1 cellular context compared by ENCODE assay signal in the genomic region with DNA sequence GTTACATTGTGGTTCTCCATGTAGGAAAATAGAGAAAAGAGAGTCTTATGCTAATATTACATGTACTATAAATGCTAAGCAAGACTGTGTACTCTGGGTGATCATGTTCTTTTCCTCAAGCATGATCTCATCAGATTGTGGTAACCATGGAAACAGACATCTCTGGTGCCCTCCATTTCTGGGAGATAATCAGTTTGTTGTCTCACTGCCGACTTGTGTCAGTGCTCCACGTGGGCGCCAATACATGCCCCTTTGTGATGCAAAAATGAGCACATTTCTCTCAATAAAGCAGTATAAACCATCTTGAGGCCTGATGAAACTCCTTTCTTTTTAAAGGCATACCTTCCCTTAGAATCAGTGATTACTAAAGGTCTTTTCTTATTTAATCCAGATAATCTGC.
TF ChIP-seq lines count a peak whose summit lies in the region.

No MANE protein-coding gene starts in this region.

TF ChIP-seq in WTC11, 78 proteins besides CTCF, POLR2A, EP300 and RAD21:
- no peak for TF ChIP-seq ZNF532 (CRISPR knock-in tag; IDR thresholded peaks at IDR 0.05; ENCODE audit: borderline replicate concordance)
- TF ChIP-seq ZNF121 (CRISPR knock-in tag; IDR thresholded peaks at IDR 0.05) = no peak
- TF ChIP-seq GRHL2 (CRISPR knock-in tag; IDR thresholded peaks at IDR 0.05; ENCODE audit: insufficient replicate concordance, severe bottlenecking) = no peak
- no peak for TF ChIP-seq NR3C1 (CRISPR knock-in tag; conservative IDR thresholded peaks at IDR 0.05; ENCODE audit: low read depth)
- no peak for TF ChIP-seq TEAD1 (CRISPR knock-in tag; IDR thresholded peaks at IDR 0.05)
- TF ChIP-seq, protein P1, sequence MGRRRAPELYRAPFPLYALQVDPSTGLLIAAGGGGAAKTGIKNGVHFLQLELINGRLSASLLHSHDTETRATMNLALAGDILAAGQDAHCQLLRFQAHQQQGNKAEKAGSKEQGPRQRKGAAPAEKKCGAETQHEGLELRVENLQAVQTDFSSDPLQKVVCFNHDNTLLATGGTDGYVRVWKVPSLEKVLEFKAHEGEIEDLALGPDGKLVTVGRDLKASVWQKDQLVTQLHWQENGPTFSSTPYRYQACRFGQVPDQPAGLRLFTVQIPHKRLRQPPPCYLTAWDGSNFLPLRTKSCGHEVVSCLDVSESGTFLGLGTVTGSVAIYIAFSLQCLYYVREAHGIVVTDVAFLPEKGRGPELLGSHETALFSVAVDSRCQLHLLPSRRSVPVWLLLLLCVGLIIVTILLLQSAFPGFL (CRISPR knock-in tag; IDR thresholded peaks at IDR 0.05; ENCODE audit: borderline replicate concordance) = no peak
- no peak for TF ChIP-seq GABPB1 (CRISPR knock-in tag; IDR thresholded peaks at IDR 0.05)
- TF ChIP-seq CREB1 (CRISPR knock-in tag; IDR thresholded peaks at IDR 0.05) = no peak
- no peak for TF ChIP-seq ZNF416 (CRISPR knock-in tag; IDR thresholded peaks at IDR 0.05)
- TF ChIP-seq ESRRA (CRISPR knock-in tag; IDR thresholded peaks at IDR 0.05; ENCODE audit: borderline replicate concordance) = no peak
- TF ChIP-seq FOXJ3 (CRISPR knock-in tag; IDR thresholded peaks at IDR 0.05; ENCODE audit: borderline replicate concordance) = no peak
- no peak for TF ChIP-seq FOXP4 (CRISPR knock-in tag; IDR thresholded peaks at IDR 0.05)
